Comparison of ENCODE assay signal across 27 cellular contexts in the genomic region with DNA sequence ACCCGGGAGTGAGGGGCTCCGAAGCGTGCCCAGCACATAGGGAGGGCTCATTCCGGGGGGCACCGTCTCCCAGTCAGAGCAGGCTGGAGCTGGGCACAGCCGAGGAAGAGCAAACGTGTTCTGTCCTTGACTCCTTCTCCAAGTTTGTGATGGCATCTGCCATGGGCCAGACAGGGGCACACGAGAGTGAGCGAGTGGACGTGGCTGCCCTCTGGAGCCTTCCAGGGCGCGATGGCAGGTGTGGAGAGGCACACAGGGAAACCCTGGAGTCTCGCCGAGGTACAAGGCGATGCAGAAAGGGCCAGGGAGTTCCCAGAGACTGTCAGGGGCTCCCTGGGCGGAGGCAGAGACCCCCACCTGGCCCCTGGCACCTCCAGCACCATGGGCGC. TPM values are rescaled to one million over a fixed set of nuclear protein-coding genes. Genes with fewer than 3 reads are reported as not detected.
A peak's percentile ranks its signal among the peaks of the same experiment; 100 is the strongest.
DNase-seq lines count a peak whose midpoint lies in the region; ATAC-seq, FAIRE-seq and TF ChIP-seq lines count a peak whose summit lies in the region.
"Had no signal": no experiment of that assay in that cellular context is flagged by ENCODE, and none has a peak within 500 bp of the region (broad histone marks: within the 10 kb centered on the region; RNA-seq: fewer than 3 reads in every experiment).

No MANE protein-coding gene starts in this region.

- H3K9me3 ChIP-seq in right atrium auricular region = no peaks in the 10 kb centered on the region
- no peaks in the 10 kb centered on the region for H3K9me3 ChIP-seq in heart left ventricle
- H3K9me3 ChIP-seq in adrenal gland (replicated peaks in 1 of 3) = no peaks in the 10 kb centered on the region
- H3K9me3 ChIP-seq in stomach = no peaks in the 10 kb centered on the region
- H3K9me3 ChIP-seq: Peyer's patch had no signal

- no peak overlapping the region for H3K4me3 Mint-ChIP-seq in mesothelial cell of epicardium
- H3K4me3 Mint-ChIP-seq: CD4-positive, CD25-positive, alpha-beta regulatory T cell had no signal

- H3K27ac ChIP-seq in right atrium auricular region (peak overlapping the region; percentile 58 to 86), heart left ventricle (peak overlapping the region in 1 of 12 donors; percentile 12), adrenal gland (peak overlapping the region in 4 of 5 donors; percentile 54 to 72 (median 60)), stomach (peak overlapping the region; percentile 48 to 78 (median 77))
- H3K27ac ChIP-seq: Peyer's patch, SK-N-MC had no signal

- WGBS in heart left ventricle, 4 donors = 44 to 73% (median 59%) methylated on average over 10 to 17 of the region's 17 CpGs
- 43 to 68% (median 46%) methylated on average over 7 to 17 of the region's 17 CpGs for WGBS in adrenal gland, 4 donors
- WGBS in stomach, 5 donors = 42 to 72% (median 51%) methylated on average over 12 to 17 of the region's 17 CpGs

- H3K9me3 Mint-ChIP-seq in mesothelial cell of epicardium = no peaks in the 10 kb centered on the region
- H3K9me3 Mint-ChIP-seq: CD4-positive, CD25-positive, alpha-beta regulatory T cell had no signal

- TF ChIP-seq POLR2A in heart left ventricle (IDR thresholded peaks at IDR 0.05) (no peak), adrenal gland (IDR thresholded peaks at IDR 0.05) (no peak), stomach (IDR thresholded peaks at IDR 0.05) (no peak), GM12892 (IDR thresholded peaks at IDR 0.05; ENCODE audit: low read depth, low read length) (no peak)

- no peak for FAIRE-seq in GM12892 (lab: Jason Lieb, UNC)

- H3K4me1 ChIP-seq in right atrium auricular region (peaks cover 0 to 79% of the 10 kb centered on the region in 2 donors), heart left ventricle (peaks cover 0 to 34% (median 21%) of the 10 kb centered on the region in 12 donors), adrenal gland (replicated peaks in 1 of 2) (peaks cover 27 to 46% of the 10 kb centered on the region in 2 donors), stomach (peaks cover 57 to 98% (median 81%) of the 10 kb centered on the region in 4 donors)

- TF ChIP-seq EP300 in stomach (IDR thresholded peaks at IDR 0.05) = no peak

- H3K4me3 ChIP-seq in right atrium auricular region (no peak overlapping the region), heart left ventricle (no peak overlapping the region), adrenal gland (no peak overlapping the region), stomach (no peak overlapping the region)
- H3K4me3 ChIP-seq: Peyer's patch, SK-N-MC had no signal

- H3K27me3 Mint-ChIP-seq in mesothelial cell of epicardium (ENCODE audit: low read depth) = peaks cover 20% of the 10 kb centered on the region

- H3K27me3 ChIP-seq in right atrium auricular region (no peaks in the 10 kb centered on the region), heart left ventricle (peaks cover 0 to 75% (median 27%) of the 10 kb centered on the region in 9 donors), adrenal gland (no peaks in the 10 kb centered on the region), stomach (peaks cover 0 to 95% (median 34%) of the 10 kb centered on the region in 3 donors)
- H3K27me3 ChIP-seq: Peyer's patch had no signal

- H3K27ac Mint-ChIP-seq in mesothelial cell of epicardium = peak overlapping the region; percentile 95
- H3K27ac Mint-ChIP-seq: CD4-positive, CD25-positive, alpha-beta regulatory T cell had no signal

- no peaks in the 10 kb centered on the region for H3K36me3 ChIP-seq in right atrium auricular region
- H3K36me3 ChIP-seq in heart left ventricle = no peaks in the 10 kb centered on the region
- no peaks in the 10 kb centered on the region for H3K36me3 ChIP-seq in adrenal gland (replicated peaks in 1 of 2)
- H3K36me3 ChIP-seq in stomach = no peaks in the 10 kb centered on the region
- H3K36me3 ChIP-seq: Peyer's patch had no signal

- H3K36me3 Mint-ChIP-seq in mesothelial cell of epicardium = no peaks in the 10 kb centered on the region
- H3K36me3 Mint-ChIP-seq: CD4-positive, CD25-positive, alpha-beta regulatory T cell had no signal

- intact Hi-C loops in heart left ventricle (cut with DNase I) (loop anchor here in 1 of 10 donors (5.0 kb wide), 1 partner anchor 73 kb away; no protein-coding TSS in a partner anchor), adrenal gland (cut with DNase I) (no loop called here), stomach (cut with DNase I; ENCODE audit: low total_unique reads) (no loop called here)

- DNase-seq in right atrium auricular region (ENCODE audit: low spot score) = no peak
- no peak for DNase-seq in heart left ventricle
- peak in 1 of 7 donors; percentile 27 for DNase-seq in adrenal gland
- no peak for DNase-seq in mesothelial cell of epicardium (ENCODE audit: low spot score in 2 of 2, unreplicated experiment in 2 of 2)
- DNase-seq in stomach = no peak
- DNase-seq in GM12892 (ENCODE audit: insufficient read length) = no peak
- DNase-seq in MV-4-11 (lab: John Stamatoyannopoulos, UW) = no peak
- DNase-seq: CD4-positive, CD25-positive, alpha-beta regulatory T cell; DMS53; KBM-7; NCI-H1105 treated with DMSO at 0.1 percent for 48 hours; NCI-H146; NCI-H1930; NCI-H446 treated with DMSO at 0.1 percent for 48 hours; NCI-H526 treated with DMSO at 0.1 percent for 48 hours; SIG-M5 had no signal

- peaks cover 70% of the 10 kb centered on the region for H3K4me1 Mint-ChIP-seq in mesothelial cell of epicardium

- ATAC-seq in heart left ventricle = no peak
- no peak for ATAC-seq in HG03135 (IDR thresholded peaks at IDR 0.05; ENCODE audit: unreplicated experiment)
- ATAC-seq: HCT116 had no signal

- no peak for TF ChIP-seq CTCF in right atrium auricular region (IDR thresholded peaks at IDR 0.05)
- no peak for TF ChIP-seq CTCF in heart left ventricle (IDR thresholded peaks at IDR 0.05)
- no peak for TF ChIP-seq CTCF in adrenal gland (IDR thresholded peaks at IDR 0.05)
- no peak for TF ChIP-seq CTCF in mesothelial cell of epicardium (IDR thresholded peaks at IDR 0.05; ENCODE audit: unreplicated experiment)
- TF ChIP-seq CTCF in stomach (IDR thresholded peaks at IDR 0.05) = no peak

RNA-seq across cellular contexts. Expression of a gene that starts 9.9 kb away (rescaled TPM):
- total RNA-seq in right atrium auricular region (1 to 10 TPM; 6.9 to 9.6 TPM), heart left ventricle (1 to 10 TPM in 4 of 9 donors, under 1 TPM in 5; 0.21 to 7.4 (median 0.83) TPM), adrenal gland (10 to 100 TPM in 1 of 8 donors, 1 to 10 TPM in 7; 4.8 to 12.0 (median 6.3) TPM), mesothelial cell of epicardium (26.0 to 30.0 TPM (median 27.5 TPM) in 3 replicates), stomach (10 to 100 TPM in 2 of 5 donors, 1 to 10 TPM in 2, not detected in 1; 3.1 to 16.4 (median 9.0) TPM)
- polyA plus RNA-seq in heart left ventricle (1 to 10 TPM in 1 of 2 donors, under 1 TPM in 1; 0.98 to 1.6 TPM), adrenal gland (1 to 10 TPM in 2 of 3 donors, under 1 TPM in 1; 0.68 to 1.9 (median 1.8) TPM), stomach (10 to 100 TPM in 1 of 3 donors, 1 to 10 TPM in 2; 9.1 to 11.2 (median 9.3) TPM)
- not detected for polyA plus RNA-seq in GM12892 (2012; ENCODE audit: missing spikeins)
- total RNA-seq: CD4-positive, CD25-positive, alpha-beta regulatory T cell; Daoy; LHCN-M2; MCF 10A had no signal
- polyA plus RNA-seq: BJ; CD4-positive, CD25-positive, alpha-beta regulatory T cell had no signal

RNA-seq across cellular contexts. Expression of a gene that starts 58.4 kb away (rescaled TPM):
- total RNA-seq in right atrium auricular region = not detected
- not detected for total RNA-seq in heart left ventricle
- not detected for polyA plus RNA-seq in heart left ventricle
- total RNA-seq in adrenal gland = not detected
- not detected for polyA plus RNA-seq in adrenal gland
- 12.3 to 13.5 TPM (median 12.6 TPM) in 3 replicates for total RNA-seq in mesothelial cell of epicardium
- total RNA-seq in stomach = 1 to 10 TPM in 1 of 5 donors, under 1 TPM in 2, not detected in 2; 0.45 to 2.3 (median 0.55) TPM
- 1 to 10 TPM; 2.1 to 8.0 (median 5.7) TPM for polyA plus RNA-seq in stomach
- polyA plus RNA-seq in GM12892 (2012; ENCODE audit: missing spikeins) = not detected
- total RNA-seq: A172; CD4-positive, CD25-positive, alpha-beta regulatory T cell; Daoy; G401; H4; LHCN-M2; MCF 10A had no signal
- polyA plus RNA-seq: BJ; CD4-positive, CD25-positive, alpha-beta regulatory T cell had no signal
